12 cellular contexts compared by ENCODE assay signal in genomic region chr1:236020359-236021000, GRCh38. TPM values are rescaled to one million over a fixed set of nuclear protein-coding genes. Genes with fewer than 3 reads are reported as not detected.
DNase-seq lines count a peak whose midpoint lies in the region; ATAC-seq and TF ChIP-seq lines count a peak whose summit lies in the region.
"Had no signal": no experiment of that assay in that cellular context is flagged by ENCODE, and none has a peak within 500 bp of the region (broad histone marks: within the 10 kb centered on the region; RNA-seq: fewer than 3 reads in every experiment).

No MANE protein-coding gene starts in this region.

- ATAC-seq in GM19395 (IDR thresholded peaks at IDR 0.05; ENCODE audit: unreplicated experiment): no peak
- no peak for ATAC-seq in HG03457 (IDR thresholded peaks at IDR 0.05; ENCODE audit: unreplicated experiment)
- ATAC-seq in HG03280 (IDR thresholded peaks at IDR 0.05; ENCODE audit: unreplicated experiment): no peak

- H3K36me3 ChIP-seq in Peyer's patch: peaks cover 0 to 20% (median 0%) of the 10 kb centered on the region in 3 donors

- no peak for TF ChIP-seq CTCF in Peyer's patch (IDR thresholded peaks at IDR 0.05)

- peak overlapping the region; percentile 44 to 82 (median 68) for H3K27ac ChIP-seq in Peyer's patch

- TF ChIP-seq POLR2A in Peyer's patch (IDR thresholded peaks at IDR 0.05): no peak

- H3K9me3 ChIP-seq in Peyer's patch: no peaks in the 10 kb centered on the region

- DNase-seq in AG08395 (ENCODE audit: low spot score): peak; percentile 81
- DNase-seq in Peyer's patch: no peak
- peak; percentile 44 for DNase-seq in glomerular visceral epithelial cell (ENCODE audit: extremely low spot score)
- DNase-seq in retina: peak; percentile 72
- DNase-seq in NCI-H2107 treated with DMSO at 0.1 percent for 48 hours (lab: John Stamatoyannopoulos, UW; ENCODE audit: unreplicated experiment): no peak
- DNase-seq: DMS79 treated with DMSO at 0.1 percent for 48 hours, endodermal cell, NCI-H1105 treated with DMSO at 0.1 percent for 48 hours, NCI-H524 had no signal

- H3K4me1 ChIP-seq in Peyer's patch: peaks cover 0 to 6% (median 0%) of the 10 kb centered on the region in 4 donors

- H3K4me3 ChIP-seq in Peyer's patch: no peak overlapping the region

- H3K27me3 ChIP-seq in Peyer's patch: no peaks in the 10 kb centered on the region

RNA-seq across cellular contexts. Expression of gene NID1, which starts 44.4 kb away (rescaled TPM):
- 10 to 100 TPM; 20.5 to 92.4 (median 62.0) TPM for total RNA-seq in Peyer's patch

Comparison
In these comparisons a context has a peak if more than half of its experiments do, and no peak if none do; other contexts are left out.
1. DNase-seq: peak in AG08395 (single experiment), glomerular visceral epithelial cell (single experiment) and retina (single experiment); none in Peyer's patch (0 of 3) and NCI-H2107 treated with DMSO at 0.1 percent for 48 hours (single experiment).